8 cellular contexts compared by ENCODE assay signal in the genomic region with DNA sequence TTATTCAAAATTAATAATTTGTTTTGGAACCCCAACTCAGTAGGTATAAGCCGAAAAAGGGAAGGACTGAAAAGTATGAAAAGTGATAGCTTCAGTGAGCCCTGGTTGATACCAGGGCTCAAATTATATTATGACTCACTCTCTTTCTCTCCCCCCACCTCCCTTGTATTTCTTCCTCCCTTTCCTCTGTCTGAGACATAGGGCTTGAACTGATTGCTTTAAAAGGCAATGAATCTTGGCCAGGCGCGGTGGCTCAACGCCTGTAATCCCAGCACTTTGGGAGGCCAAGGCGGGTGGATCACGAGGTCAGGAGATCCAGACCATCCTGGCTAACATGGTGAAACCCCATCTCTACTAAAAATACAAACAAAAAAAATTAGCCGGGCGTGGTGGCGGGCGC.
DNase-seq lines count a peak whose midpoint lies in the region; ATAC-seq and TF ChIP-seq lines count a peak whose summit lies in the region.
"Not testable (repeated sequence)": the region's sequence is repeated elsewhere in the genome, so short reads cannot be mapped to it uniquely, and the experiment has no call there.

No MANE protein-coding gene starts in this region.

- H3K9me3 ChIP-seq in PC-3 (ENCODE audit: low read length); left lung; osteoblast (ENCODE audit: low read depth, low read length): not testable (repeated sequence)
- peaks cover 0 to 15% (median 0%) of the 10 kb centered on the region in 12 donors for H3K9me3 ChIP-seq in heart left ventricle

- not testable (repeated sequence) for ATAC-seq in PC-3
- peak; percentile 59 to 83 (median 81) for ATAC-seq in heart left ventricle
- ATAC-seq in left lung: peak; percentile 41

- not testable (repeated sequence) for H3F3A ChIP-seq in PC-3 (ENCODE audit: low read length, unreplicated experiment)

- H3K27ac ChIP-seq in PC-3 (ENCODE audit: low read length); osteoblast (ENCODE audit: low read depth, low read length): not testable (repeated sequence)
- H3K27ac ChIP-seq in heart left ventricle: peak overlapping the region; percentile 27 to 83 (median 62)
- H3K27ac ChIP-seq in left lung: peak overlapping the region; percentile 37 to 62

- not testable (repeated sequence) for H3K9ac ChIP-seq in PC-3 (ENCODE audit: low read length)

- TF ChIP-seq POLR2A in heart left ventricle (IDR thresholded peaks at IDR 0.05): not testable (repeated sequence)

- not testable (repeated sequence) for TF ChIP-seq CTCF in PC-3 (conservative IDR thresholded peaks at IDR 0.05; ENCODE audit: low read depth, low read length); heart left ventricle (IDR thresholded peaks at IDR 0.05); left lung (IDR thresholded peaks at IDR 0.05); osteoblast (IDR thresholded peaks at IDR 0.05; ENCODE audit: extremely low read depth, low read depth, low read length)

- not testable (repeated sequence) for H2AFZ ChIP-seq in PC-3 (ENCODE audit: low read length); osteoblast (ENCODE audit: low read length)

- H3K36me3 ChIP-seq in PC-3 (ENCODE audit: low read depth, low read length); heart left ventricle; left lung; osteoblast (ENCODE audit: insufficient read depth, low read length): not testable (repeated sequence)

- H3K79me2 ChIP-seq in PC-3 (ENCODE audit: low read length): not testable (repeated sequence)
- H3K79me2 ChIP-seq in osteoblast (ENCODE audit: insufficient read depth, low read length): peaks cover 92% of the 10 kb centered on the region

- not testable (repeated sequence) for H3K4me2 ChIP-seq in PC-3 (ENCODE audit: low read length)
- H3K4me2 ChIP-seq in osteoblast (ENCODE audit: insufficient read depth, low read length): peak overlapping the region; percentile 8

- not testable (repeated sequence) for BruUV-seq in PC-3 (replicated peaks; lab: Mats Ljungman, UMichigan)

- H3K9me2 ChIP-seq in PC-3 (replicated peaks; ENCODE audit: low read length): not testable (repeated sequence)

- H3K4me3 ChIP-seq in PC-3 (ENCODE audit: low read length); heart left ventricle; left lung; osteoblast (ENCODE audit: insufficient read depth, low read length): not testable (repeated sequence)

- peak; percentile 61 for DNase-seq in A172 (ENCODE audit: low spot score)
- DNase-seq in HT1080 (ENCODE audit: low read depth): peak; percentile 72
- DNase-seq in PC-3: peak; percentile 6
- peak; percentile 57 for DNase-seq in amniotic epithelial cell (ENCODE audit: low read depth)
- peak; percentile 82 for DNase-seq in dermis blood vessel endothelial cell
- DNase-seq in heart left ventricle: peak in 2 of 5 donors; percentile 21 to 30
- DNase-seq in left lung; osteoblast (ENCODE audit: insufficient read length, low spot score, missing footprints): not testable (repeated sequence)

- CTCF ChIA-PET in PC-3 (lab: Charles Lee): not testable (repeated sequence)

- not testable (repeated sequence) for H4K20me1 ChIP-seq in PC-3 (ENCODE audit: low read length); osteoblast (ENCODE audit: insufficient read depth, low read length)

- intact Hi-C loops in PC-3 (cut with micrococcal nuclease); left lung (cut with DNase I): not testable (repeated sequence)
- intact Hi-C loops in heart left ventricle (cut with DNase I): loop anchor here in 1 of 10 donors (5.0 kb wide), 1 partner anchor 105 kb away; no protein-coding TSS in a partner anchor

- 77 to 89% (median 84%) methylated on average over 10 of the region's 10 CpGs for WGBS in heart left ventricle, 4 donors

- H3K27me3 ChIP-seq in PC-3 (ENCODE audit: low read length); heart left ventricle; left lung; osteoblast (ENCODE audit: insufficient read depth, low read length): not testable (repeated sequence)

- H3K4me1 ChIP-seq in PC-3 (ENCODE audit: insufficient read depth, low read length) (peaks cover 13% of the 10 kb centered on the region), heart left ventricle (peaks cover 17 to 57% (median 41%) of the 10 kb centered on the region in 12 donors), left lung (peaks cover 0 to 10% of the 10 kb centered on the region in 2 donors), osteoblast (ENCODE audit: insufficient read depth, low read length) (peaks cover 17% of the 10 kb centered on the region)

- POLR2A ChIA-PET in PC-3 (lab: Charles Lee; ENCODE audit: unreplicated experiment): not testable (repeated sequence)
